Comparison of ENCODE assay signal across 25 cellular contexts in genomic region chr22:22159384-22159783, GRCh38.
"Had no signal": no experiment of that assay in that cellular context is flagged by ENCODE, and none has a peak within 500 bp of the region (broad histone marks: within the 10 kb centered on the region; RNA-seq: fewer than 3 reads in every experiment).

No MANE protein-coding gene starts in this region.

- H3K9me3 Mint-ChIP-seq: activated CD4-positive, alpha-beta memory T cell treated with anti-CD3 and anti-CD28 coated beads for 36 hours; activated CD4-positive, alpha-beta T cell treated with anti-CD3 and anti-CD28 coated beads, Interleukin-2, amount 10 ng/mL, durations not matched to agents 24 days and 14 days; activated T-helper 1 cell treated with anti-CD3 and anti-CD28 coated beads, Interleukin-12 subunit alpha, Interleukin-12 subunit beta, Interleukin-2, Interleukin-4 antibody, amounts not matched to agents 30 ng/mL and 10 ng/mL and 1 ng/mL, durations not matched to agents 14 hours and 24 hours and 36 hours; dendritic cell treated with granulocyte-macrophage colony-stimulating factor and Interleukin-4, amounts not matched to agents 40 ng/mL and 50 ng/mL, for 4 days; stimulated activated naive CD8-positive, alpha-beta T cell treated with anti-CD3 and anti-CD28 coated beads, Interleukin-15, Interleukin-2, amounts not matched to agents 100 ng/mL and 50 ng/mL, for 24 hours had no signal

- H3K27me3 ChIP-seq: neutrophil, right lobe of liver, uterus had no signal

- DNase-seq: activated CD4-positive, alpha-beta memory T cell treated with anti-CD3 and anti-CD28 coated beads for 36 hours; activated CD4-positive, alpha-beta T cell treated with anti-CD3 and anti-CD28 coated beads, Interleukin-2, amount 10 ng/mL, durations not matched to agents 24 days and 14 days; activated CD8-positive, alpha-beta memory T cell treated with anti-CD3 and anti-CD28 coated beads, Interleukin-2, amount 50 U/mL, for 4 hours; activated effector memory CD4-positive, alpha-beta T cell treated with anti-CD3 and anti-CD28 coated beads, Interleukin-2, amount 50 U/mL, for 16 hours; activated naive CD4-positive, alpha-beta T cell treated with anti-CD3 and anti-CD28 coated beads, Interleukin-2, amount 50 U/mL, for 16 hours; activated T-cell treated with anti-CD3 and anti-CD28 coated beads, Interleukin-2, amount 50 U/mL, for 1 hour; central memory CD4-positive, alpha-beta T cell; effector CD4-positive, alpha-beta T cell; esophagus squamous epithelium; foreskin melanocyte; left ventricle myocardium inferior; nephron progenitor cell; right lobe of liver; stimulated activated CD4-positive, alpha-beta T cell treated with anti-CD3 and anti-CD28 coated beads, Interleukin-2, amount 100 ng/mL, for 48 hours; trophoblast cell; uterus had no signal

- H3K27ac ChIP-seq: breast epithelium, epithelial cell of prostate, esophagus squamous epithelium, left ventricle myocardium inferior, neutrophil, right lobe of liver, thoracic aorta, uterus, VCaP had no signal

- H3K4me1 Mint-ChIP-seq: nephron progenitor cell had no signal

- H3K4me3 Mint-ChIP-seq: activated CD4-positive, alpha-beta memory T cell treated with anti-CD3 and anti-CD28 coated beads for 36 hours; activated CD4-positive, alpha-beta T cell treated with anti-CD3 and anti-CD28 coated beads, Interleukin-2, amount 10 ng/mL, durations not matched to agents 24 days and 14 days; activated T-helper 1 cell treated with anti-CD3 and anti-CD28 coated beads, Interleukin-12 subunit alpha, Interleukin-12 subunit beta, Interleukin-2, Interleukin-4 antibody, amounts not matched to agents 30 ng/mL and 10 ng/mL and 1 ng/mL, durations not matched to agents 14 hours and 24 hours and 36 hours; dendritic cell treated with granulocyte-macrophage colony-stimulating factor and Interleukin-4, amounts not matched to agents 40 ng/mL and 50 ng/mL, for 4 days; nephron progenitor cell; stimulated activated naive CD8-positive, alpha-beta T cell treated with anti-CD3 and anti-CD28 coated beads, Interleukin-15, Interleukin-2, amounts not matched to agents 100 ng/mL and 50 ng/mL, for 24 hours had no signal

- H3K4me3 ChIP-seq: breast epithelium, esophagus squamous epithelium, left ventricle myocardium inferior, right lobe of liver, thoracic aorta, uterus had no signal

- H3K36me3 ChIP-seq: breast epithelium, esophagus squamous epithelium, left ventricle myocardium inferior, neutrophil, right lobe of liver, thoracic aorta, uterus had no signal

- H3K9me3 ChIP-seq: breast epithelium, esophagus squamous epithelium, left ventricle myocardium inferior, neutrophil, right lobe of liver, thoracic aorta, uterus had no signal

- ATAC-seq: activated CD4-positive, CD25-positive, alpha-beta regulatory T cell treated with anti-CD3 and anti-CD28 coated beads, Interleukin-2, amount 50 U/mL, for 24 hours; right lobe of liver had no signal

- H3K27ac Mint-ChIP-seq: activated CD4-positive, alpha-beta memory T cell treated with anti-CD3 and anti-CD28 coated beads for 36 hours; activated CD4-positive, alpha-beta T cell treated with anti-CD3 and anti-CD28 coated beads, Interleukin-2, amount 10 ng/mL, durations not matched to agents 24 days and 14 days; activated T-helper 1 cell treated with anti-CD3 and anti-CD28 coated beads, Interleukin-12 subunit alpha, Interleukin-12 subunit beta, Interleukin-2, Interleukin-4 antibody, amounts not matched to agents 30 ng/mL and 10 ng/mL and 1 ng/mL, durations not matched to agents 14 hours and 24 hours and 36 hours; dendritic cell treated with granulocyte-macrophage colony-stimulating factor and Interleukin-4, amounts not matched to agents 40 ng/mL and 50 ng/mL, for 4 days; nephron progenitor cell; stimulated activated naive CD8-positive, alpha-beta T cell treated with anti-CD3 and anti-CD28 coated beads, Interleukin-15, Interleukin-2, amounts not matched to agents 100 ng/mL and 50 ng/mL, for 24 hours had no signal

- H3K36me3 Mint-ChIP-seq: activated CD4-positive, alpha-beta memory T cell treated with anti-CD3 and anti-CD28 coated beads for 36 hours had no signal

- H3K4me1 ChIP-seq: breast epithelium, esophagus squamous epithelium, left ventricle myocardium inferior, right lobe of liver, uterus had no signal
